ENCODE assay signal across 18 cellular contexts in genomic region chr7:137337902-137338301, GRCh38. TPM values are rescaled to one million over a fixed set of nuclear protein-coding genes. Genes with fewer than 3 reads are reported as not detected.
DNase-seq lines count a peak whose midpoint lies in the region; FAIRE-seq and TF ChIP-seq lines count a peak whose summit lies in the region.
"Had no signal": no experiment of that assay in that cellular context is flagged by ENCODE, and none has a peak within 500 bp of the region (broad histone marks: within the 10 kb centered on the region; RNA-seq: fewer than 3 reads in every experiment).

No MANE protein-coding gene starts in this region.

- TF ChIP-seq CTCF in AG04450 (IDR thresholded peaks at IDR 0.05; ENCODE audit: low read depth, low read length), result peak; percentile 18
- peak; percentile 26 for TF ChIP-seq CTCF in GM13977 (IDR thresholded peaks at IDR 0.05; ENCODE audit: extremely low read depth, insufficient read depth, missing control alignments)
- TF ChIP-seq CTCF in fibroblast of mammary gland (conservative IDR thresholded peaks at IDR 0.05; ENCODE audit: control insufficient read depth, insufficient read depth, low read depth, low read length), result peak; percentile 2

- no peaks in the 10 kb centered on the region; the same call in 1 of the 2 replicates for H3K9me3 ChIP-seq in AG04450 (ENCODE audit: control insufficient read depth, insufficient read depth, low read length)
- H3K9me3 ChIP-seq in effector memory CD4-positive, alpha-beta T cell (ENCODE audit: control insufficient read depth, low read length), result no peaks in the 10 kb centered on the region
- H3K9me3 ChIP-seq: BLaER1, right atrium auricular region had no signal

- H3K4me1 ChIP-seq in effector memory CD4-positive, alpha-beta T cell (ENCODE audit: control insufficient read depth, insufficient read depth, low read length, poor library complexity, severe bottlenecking), result no peaks in the 10 kb centered on the region
- H3K4me1 ChIP-seq: BLaER1 had no signal

- H3K27ac ChIP-seq in AG04450 (ENCODE audit: low read depth, low read length), result no peak overlapping the region
- H3K27ac ChIP-seq in effector memory CD4-positive, alpha-beta T cell (ENCODE audit: insufficient read depth, low read length, poor library complexity, severe bottlenecking), result no peak overlapping the region
- H3K27ac ChIP-seq: BLaER1, right atrium auricular region had no signal

- in situ Hi-C loops in GM13977 (cut with MboI; ENCODE audit: low pct_unique_long_range_greater_than_20kb, low sequenced_read_pairs, unreplicated experiment), result no loop called here

- DNase-seq in AG04450 (ENCODE audit: low read depth, low spot score), result no peak
- DNase-seq in GM13977 (ENCODE audit: low spot score), result no peak
- DNase-seq in OCI-M1 (lab: John Stamatoyannopoulos, UW), result peak; percentile 7
- DNase-seq in fibroblast of mammary gland (ENCODE audit: low read depth), result no peak
- DNase-seq in HTR-8/SVneo (ENCODE audit: insufficient read length, low spot score), result no peak
- no peak for DNase-seq in effector memory CD4-positive, alpha-beta T cell
- DNase-seq in activated CD4-positive, CD25-positive, alpha-beta regulatory T cell treated with anti-CD3 and anti-CD28 coated beads, Interleukin-2, amount 50 U/mL, for 72 hours, result no peak
- no peak for DNase-seq in effector CD4-positive, alpha-beta T cell
- DNase-seq: activated CD4-positive, alpha-beta memory T cell treated with anti-CD3 and anti-CD28 coated beads, Interleukin-2, amount 10 ng/mL, durations not matched to agents 7 days and 5 days; activated effector memory CD4-positive, alpha-beta T cell treated with Interleukin-2 at 50 U/mL for 16 hours; effector memory CD8-positive, alpha-beta T cell; naive thymus-derived CD4-positive, alpha-beta T cell; NCI-H187 treated with DMSO at 0.1 percent for 48 hours; stimulated activated CD4-positive, alpha-beta T cell treated with anti-CD3 and anti-CD28 coated beads, Interleukin-4, amount 100 ng/mL, for 24 hours; stimulated activated naive B cell treated with anti-CD40 and anti-IgM and Interleukin-4, amounts not matched to agents 10 μg/mL and 1 μg/mL and 100 μg/mL, for 72 hours had no signal

- CTCF ChIA-PET in AG04450 (lab: Charles Lee), result no interaction called here

- H3K36me3 ChIP-seq in effector memory CD4-positive, alpha-beta T cell (ENCODE audit: control insufficient read depth, insufficient read depth, low read length), result no peaks in the 10 kb centered on the region
- H3K36me3 ChIP-seq: BLaER1, right atrium auricular region had no signal

- no peak for FAIRE-seq in HTR-8/SVneo (lab: Jason Lieb, UNC)
- FAIRE-seq: G401.6 had no signal

- H3K4me3 ChIP-seq in AG04450 (ENCODE audit: low read depth, low read length) (no peak overlapping the region), fibroblast of mammary gland (ENCODE audit: control insufficient read depth, low read depth, low read length) (no peak overlapping the region)
- no peak overlapping the region for H3K4me3 ChIP-seq in effector memory CD4-positive, alpha-beta T cell (ENCODE audit: insufficient read depth, low read depth, low read length, poor library complexity, severe bottlenecking)
- H3K4me3 ChIP-seq: BLaER1, right atrium auricular region had no signal

- POLR2A ChIA-PET in AG04450 (lab: Yijun Ruan, JAX), result no interaction called here

- H3K27me3 ChIP-seq in AG04450 (ENCODE audit: control insufficient read depth, insufficient read depth, low read length), result no peaks in the 10 kb centered on the region
- H3K27me3 ChIP-seq in effector memory CD4-positive, alpha-beta T cell (replicated peaks; ENCODE audit: control insufficient read depth, insufficient read depth, low read length, poor library complexity, severe bottlenecking), result no peaks in the 10 kb centered on the region
- H3K27me3 ChIP-seq: BLaER1, right atrium auricular region had no signal

RNA-seq across cellular contexts. Expression of gene PTN, which starts 5.6 kb away (rescaled TPM):
- polyA plus RNA-seq in AG04450 (2011; rRNA removed), result 136 and 168 TPM in 2 replicates
- polyA minus RNA-seq in AG04450 (2011; rRNA and poly(A)+ RNA removed), result 34.4 and 41.2 TPM in 2 replicates
- polyA plus RNA-seq: naive thymus-derived CD4-positive, alpha-beta T cell had no signal
